ENCODE assay signal across 2 cellular contexts in genomic region chr3:48644898-48645760, GRCh38.
TF ChIP-seq lines count a peak whose summit lies in the region.

No MANE protein-coding gene starts in this region.

TF ChIP-seq in HepG2, 621 proteins besides CTCF, POLR2A, EP300 and RAD21:
- TF ChIP-seq GPN1 (CRISPR knock-in tag; IDR thresholded peaks at IDR 0.05; ENCODE audit: borderline replicate concordance) (no peak), CHD2 (IDR thresholded peaks at IDR 0.05; ENCODE audit: low read depth, low read length) (no peak), ZFP91 (CRISPR knock-in tag; IDR thresholded peaks at IDR 0.05; ENCODE audit: borderline replicate concordance) (0 out of 2 replicates have a peak, but pooled peaks have one; percentile 20), HNRNPUL1 (IDR thresholded peaks at IDR 0.05; ENCODE audit: low read depth, low read length) (no peak), ZBTB3 (CRISPR knock-in tag; IDR thresholded peaks at IDR 0.05; ENCODE audit: borderline replicate concordance, low read depth) (no peak), CEBPZ (IDR thresholded peaks at IDR 0.05; ENCODE audit: low read length) (no peak), PAWR (CRISPR knock-in tag; IDR thresholded peaks at IDR 0.05; ENCODE audit: borderline replicate concordance) (no peak), SETDB1 (CRISPR knock-in tag; IDR thresholded peaks at IDR 0.05; ENCODE audit: borderline replicate concordance) (no peak)

TF ChIP-seq in HEK293, 187 proteins besides CTCF, POLR2A, EP300 and RAD21:
- peak; percentile 62; the same call in 1 of the 2 replicates for TF ChIP-seq BCL11B (tag by site-specific recombination; IDR thresholded peaks at IDR 0.05; ENCODE audit: low read depth)
- TF ChIP-seq KLF9 (tag by site-specific recombination; IDR thresholded peaks at IDR 0.05; ENCODE audit: low read depth): peak; percentile 51; the same call in 1 of the 2 replicates
- no peak for TF ChIP-seq ZNF529 (tag by site-specific recombination; IDR thresholded peaks at IDR 0.05; ENCODE audit: insufficient replicate concordance)
